In genomic region chr18:812673-813404, GRCh38 we compare ENCODE assay signal across 1 cellular context.
A peak's percentile ranks its signal among the peaks of the same experiment; 100 is the strongest.
TF ChIP-seq lines count a peak whose summit lies in the region.

No MANE protein-coding gene starts in this region.

TF ChIP-seq in HepG2, 621 proteins besides CTCF, POLR2A, EP300 and RAD21 (continued from another document and continues in another):
- TF ChIP-seq, protein P1, sequence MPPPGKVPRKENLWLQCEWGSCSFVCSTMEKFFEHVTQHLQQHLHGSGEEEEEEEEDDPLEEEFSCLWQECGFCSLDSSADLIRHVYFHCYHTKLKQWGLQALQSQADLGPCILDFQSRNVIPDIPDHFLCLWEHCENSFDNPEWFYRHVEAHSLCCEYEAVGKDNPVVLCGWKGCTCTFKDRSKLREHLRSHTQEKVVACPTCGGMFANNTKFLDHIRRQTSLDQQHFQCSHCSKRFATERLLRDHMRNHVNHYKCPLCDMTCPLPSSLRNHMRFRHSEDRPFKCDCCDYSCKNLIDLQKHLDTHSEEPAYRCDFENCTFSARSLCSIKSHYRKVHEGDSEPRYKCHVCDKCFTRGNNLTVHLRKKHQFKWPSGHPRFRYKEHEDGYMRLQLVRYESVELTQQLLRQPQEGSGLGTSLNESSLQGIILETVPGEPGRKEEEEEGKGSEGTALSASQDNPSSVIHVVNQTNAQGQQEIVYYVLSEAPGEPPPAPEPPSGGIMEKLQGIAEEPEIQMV (CRISPR knock-in tag; IDR thresholded peaks at IDR 0.05; ENCODE audit: low read depth), result peak; percentile 78
- no peak for TF ChIP-seq ZNF768 (CRISPR knock-in tag; IDR thresholded peaks at IDR 0.05)
- TF ChIP-seq TCF7 (IDR thresholded peaks at IDR 0.05; ENCODE audit: low read depth), result no peak
- TF ChIP-seq, protein P2, sequence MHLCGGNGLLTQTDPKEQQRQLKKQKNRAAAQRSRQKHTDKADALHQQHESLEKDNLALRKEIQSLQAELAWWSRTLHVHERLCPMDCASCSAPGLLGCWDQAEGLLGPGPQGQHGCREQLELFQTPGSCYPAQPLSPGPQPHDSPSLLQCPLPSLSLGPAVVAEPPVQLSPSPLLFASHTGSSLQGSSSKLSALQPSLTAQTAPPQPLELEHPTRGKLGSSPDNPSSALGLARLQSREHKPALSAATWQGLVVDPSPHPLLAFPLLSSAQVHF (CRISPR knock-in tag; IDR thresholded peaks at IDR 0.05), result no peak
- no peak for TF ChIP-seq SP1 (IDR thresholded peaks at IDR 0.05)
- no peak for TF ChIP-seq SP1 (CRISPR knock-in tag; IDR thresholded peaks at IDR 0.05)
- no peak for TF ChIP-seq ZFP36L1 (CRISPR knock-in tag; IDR thresholded peaks at IDR 0.05)
- TF ChIP-seq ZNF772 (CRISPR knock-in tag; IDR thresholded peaks at IDR 0.05), result no peak
- TF ChIP-seq NFYB (CRISPR knock-in tag; IDR thresholded peaks at IDR 0.05), result no peak
- TF ChIP-seq ZHX1 (CRISPR knock-in tag; IDR thresholded peaks at IDR 0.05; ENCODE audit: low read depth), result peak; percentile 23; the same call in 1 of the 2 replicates
- TF ChIP-seq E2F5 (CRISPR knock-in tag; conservative IDR thresholded peaks at IDR 0.05), result no peak
- TF ChIP-seq POGZ (CRISPR knock-in tag; IDR thresholded peaks at IDR 0.05), result peak; percentile 36; the same call in 1 of the 2 replicates
- TF ChIP-seq ZNF263 (CRISPR knock-in tag; IDR thresholded peaks at IDR 0.05), result 0 out of 2 replicates have a peak, but pooled peaks have one; percentile 31
- TF ChIP-seq, protein P3, sequence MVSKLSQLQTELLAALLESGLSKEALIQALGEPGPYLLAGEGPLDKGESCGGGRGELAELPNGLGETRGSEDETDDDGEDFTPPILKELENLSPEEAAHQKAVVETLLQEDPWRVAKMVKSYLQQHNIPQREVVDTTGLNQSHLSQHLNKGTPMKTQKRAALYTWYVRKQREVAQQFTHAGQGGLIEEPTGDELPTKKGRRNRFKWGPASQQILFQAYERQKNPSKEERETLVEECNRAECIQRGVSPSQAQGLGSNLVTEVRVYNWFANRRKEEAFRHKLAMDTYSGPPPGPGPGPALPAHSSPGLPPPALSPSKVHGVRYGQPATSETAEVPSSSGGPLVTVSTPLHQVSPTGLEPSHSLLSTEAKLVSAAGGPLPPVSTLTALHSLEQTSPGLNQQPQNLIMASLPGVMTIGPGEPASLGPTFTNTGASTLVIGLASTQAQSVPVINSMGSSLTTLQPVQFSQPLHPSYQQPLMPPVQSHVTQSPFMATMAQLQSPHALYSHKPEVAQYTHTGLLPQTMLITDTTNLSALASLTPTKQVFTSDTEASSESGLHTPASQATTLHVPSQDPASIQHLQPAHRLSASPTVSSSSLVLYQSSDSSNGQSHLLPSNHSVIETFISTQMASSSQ (IDR thresholded peaks at IDR 0.05; ENCODE audit: low read depth), result no peak
- TF ChIP-seq, protein P3 (CRISPR knock-in tag; IDR thresholded peaks at IDR 0.05; ENCODE audit: borderline replicate concordance), result no peak; the same call in 1 of the 2 replicates
- 0 out of 2 replicates have a peak, but pooled peaks have one; percentile 1 for TF ChIP-seq CCDC6 (CRISPR knock-in tag; IDR thresholded peaks at IDR 0.05)
- TF ChIP-seq ARHGAP35 (CRISPR knock-in tag; IDR thresholded peaks at IDR 0.05; ENCODE audit: borderline replicate concordance), result no peak
- TF ChIP-seq ZSCAN21 (CRISPR knock-in tag; IDR thresholded peaks at IDR 0.05; ENCODE audit: borderline replicate concordance), result no peak
- TF ChIP-seq MAZ (IDR thresholded peaks at IDR 0.05; ENCODE audit: borderline replicate concordance, low read depth, low read length), result no peak
- TF ChIP-seq MAZ (CRISPR knock-in tag; IDR thresholded peaks at IDR 0.05; ENCODE audit: low read depth), result no peak
- no peak for TF ChIP-seq CREB1 (IDR thresholded peaks at IDR 0.05)
- TF ChIP-seq CREB1 (CRISPR knock-in tag; IDR thresholded peaks at IDR 0.05), result no peak
- no peak; the same call in 1 of the 2 replicates for TF ChIP-seq TAF1 (CRISPR knock-in tag; IDR thresholded peaks at IDR 0.05)
- TF ChIP-seq ZNF382 (CRISPR knock-in tag; IDR thresholded peaks at IDR 0.05; ENCODE audit: borderline replicate concordance), result no peak
- no peak for TF ChIP-seq TCF12 (IDR thresholded peaks at IDR 0.05)
- no peak for TF ChIP-seq TCF12 (CRISPR knock-in tag; IDR thresholded peaks at IDR 0.05)
- TF ChIP-seq MNT (IDR thresholded peaks at IDR 0.05), result no peak
- no peak for TF ChIP-seq HNRNPH1 (optimal IDR thresholded peaks at IDR 0.05; ENCODE audit: low read depth, low read length)
- no peak for TF ChIP-seq MED1 (CRISPR knock-in tag; IDR thresholded peaks at IDR 0.05)
- TF ChIP-seq ZNF552 (CRISPR knock-in tag; IDR thresholded peaks at IDR 0.05; ENCODE audit: borderline replicate concordance), result peak; percentile 79; the same call in 1 of the 2 replicates
- TF ChIP-seq MIXL1 (CRISPR knock-in tag; IDR thresholded peaks at IDR 0.05), result no peak
- TF ChIP-seq ZBTB25 (CRISPR knock-in tag; IDR thresholded peaks at IDR 0.05), result no peak
- TF ChIP-seq SALL2 (CRISPR knock-in tag; IDR thresholded peaks at IDR 0.05), result 0 out of 2 replicates have a peak, but pooled peaks have one; percentile 13
- peak; percentile 57; the same call in 1 of the 2 replicates for TF ChIP-seq ZNF891 (CRISPR knock-in tag; IDR thresholded peaks at IDR 0.05)
- TF ChIP-seq ZNF615 (CRISPR knock-in tag; IDR thresholded peaks at IDR 0.05; ENCODE audit: borderline replicate concordance), result no peak
- no peak for TF ChIP-seq ZNF652 (CRISPR knock-in tag; IDR thresholded peaks at IDR 0.05; ENCODE audit: borderline replicate concordance, low read depth)
- TF ChIP-seq ADNP (CRISPR knock-in tag; IDR thresholded peaks at IDR 0.05), result no peak
- peak; percentile 50; the same call in 1 of the 2 replicates for TF ChIP-seq ATF7-NPFF (CRISPR knock-in tag; IDR thresholded peaks at IDR 0.05; ENCODE audit: low read depth)
- no peak for TF ChIP-seq SRY (CRISPR knock-in tag; IDR thresholded peaks at IDR 0.05)
- no peak for TF ChIP-seq SOX6 (IDR thresholded peaks at IDR 0.05)
- TF ChIP-seq SOX6 (CRISPR knock-in tag; IDR thresholded peaks at IDR 0.05), result 0 out of 2 replicates have a peak, but pooled peaks have one; percentile 4
- no peak for TF ChIP-seq GPN1 (CRISPR knock-in tag; IDR thresholded peaks at IDR 0.05; ENCODE audit: borderline replicate concordance)
- no peak for TF ChIP-seq TAF15 (IDR thresholded peaks at IDR 0.05; ENCODE audit: low read depth, low read length, poor library complexity, severe bottlenecking)
- TF ChIP-seq, protein P4, sequence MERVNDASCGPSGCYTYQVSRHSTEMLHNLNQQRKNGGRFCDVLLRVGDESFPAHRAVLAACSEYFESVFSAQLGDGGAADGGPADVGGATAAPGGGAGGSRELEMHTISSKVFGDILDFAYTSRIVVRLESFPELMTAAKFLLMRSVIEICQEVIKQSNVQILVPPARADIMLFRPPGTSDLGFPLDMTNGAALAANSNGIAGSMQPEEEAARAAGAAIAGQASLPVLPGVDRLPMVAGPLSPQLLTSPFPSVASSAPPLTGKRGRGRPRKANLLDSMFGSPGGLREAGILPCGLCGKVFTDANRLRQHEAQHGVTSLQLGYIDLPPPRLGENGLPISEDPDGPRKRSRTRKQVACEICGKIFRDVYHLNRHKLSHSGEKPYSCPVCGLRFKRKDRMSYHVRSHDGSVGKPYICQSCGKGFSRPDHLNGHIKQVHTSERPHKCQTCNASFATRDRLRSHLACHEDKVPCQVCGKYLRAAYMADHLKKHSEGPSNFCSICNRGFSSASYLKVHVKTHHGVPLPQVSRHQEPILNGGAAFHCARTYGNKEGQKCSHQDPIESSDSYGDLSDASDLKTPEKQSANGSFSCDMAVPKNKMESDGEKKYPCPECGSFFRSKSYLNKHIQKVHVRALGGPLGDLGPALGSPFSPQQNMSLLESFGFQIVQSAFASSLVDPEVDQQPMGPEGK (CRISPR knock-in tag; IDR thresholded peaks at IDR 0.05), result no peak
- TF ChIP-seq CHCHD3 (CRISPR knock-in tag; IDR thresholded peaks at IDR 0.05), result no peak
- no peak for TF ChIP-seq ZNF510 (CRISPR knock-in tag; IDR thresholded peaks at IDR 0.05; ENCODE audit: low read depth)
- TF ChIP-seq CHD4 (IDR thresholded peaks at IDR 0.05; ENCODE audit: borderline replicate concordance, low read length), result no peak
- no peak for TF ChIP-seq FOXK1 (CRISPR knock-in tag; IDR thresholded peaks at IDR 0.05; ENCODE audit: borderline replicate concordance, low read depth)
- no peak for TF ChIP-seq ATRX (CRISPR knock-in tag; IDR thresholded peaks at IDR 0.05; ENCODE audit: borderline replicate concordance)
- TF ChIP-seq ZNF776 (CRISPR knock-in tag; IDR thresholded peaks at IDR 0.05), result no peak
- no peak; the same call in 1 of the 2 replicates for TF ChIP-seq ETV5 (CRISPR knock-in tag; IDR thresholded peaks at IDR 0.05; ENCODE audit: borderline replicate concordance)
- TF ChIP-seq YEATS4 (CRISPR knock-in tag; IDR thresholded peaks at IDR 0.05; ENCODE audit: borderline replicate concordance), result 0 out of 2 replicates have a peak, but pooled peaks have one; percentile 2
- no peak for TF ChIP-seq RBFOX2 (IDR thresholded peaks at IDR 0.05; ENCODE audit: low read depth, low read length)
- TF ChIP-seq SMAD1 (CRISPR knock-in tag; IDR thresholded peaks at IDR 0.05; ENCODE audit: borderline replicate concordance, low read depth), result no peak
- TF ChIP-seq ZNF430 (CRISPR knock-in tag; IDR thresholded peaks at IDR 0.05), result no peak
- no peak for TF ChIP-seq ZNF577 (CRISPR knock-in tag; IDR thresholded peaks at IDR 0.05; ENCODE audit: borderline replicate concordance, low read depth)
- TF ChIP-seq RXRB (CRISPR knock-in tag; IDR thresholded peaks at IDR 0.05; ENCODE audit: borderline replicate concordance), result no peak
- TF ChIP-seq ZNF232 (CRISPR knock-in tag; IDR thresholded peaks at IDR 0.05; ENCODE audit: borderline replicate concordance), result peak; percentile 24; the same call in 1 of the 2 replicates
- no peak for TF ChIP-seq HOXA7 (CRISPR knock-in tag; IDR thresholded peaks at IDR 0.05)
